ENCODE assay signal across 32 cellular contexts in genomic region chr14:61619494-61619893, GRCh38.
"Had no signal": no experiment of that assay in that cellular context is flagged by ENCODE, and none has a peak within 500 bp of the region (broad histone marks: within the 10 kb centered on the region; RNA-seq: fewer than 3 reads in every experiment).

No MANE protein-coding gene starts in this region.

- H2AFZ ChIP-seq: neural progenitor cell had no signal

- ATAC-seq: activated CD4-positive, CD25-positive, alpha-beta regulatory T cell treated with anti-CD3 and anti-CD28 coated beads, Interleukin-2, amount 50 U/mL, for 24 hours; activated naive CD8-positive, alpha-beta T cell treated with anti-CD3 and anti-CD28 coated beads, Interleukin-2, amount 50 U/mL, for 24 hours; activated T-cell treated with anti-CD3 and anti-CD28 coated beads, Interleukin-2, amount 50 U/mL, for 4 hours; activated T-helper 17 cell treated with anti-CD3 and anti-CD28 coated beads, Interleukin-2, amount 50 U/mL, for 72 hours; gastrocnemius medialis; left colon; naive thymus-derived CD4-positive, alpha-beta T cell had no signal

- H3K4me3 Mint-ChIP-seq: activated CD4-positive, alpha-beta memory T cell treated with anti-CD3 and anti-CD28 coated beads for 36 hours; central memory CD8-positive, alpha-beta T cell; naive thymus-derived CD4-positive, alpha-beta T cell; neural progenitor cell; stimulated activated naive B cell treated with anti-CD40 and anti-IgM and Interleukin-4, amounts not matched to agents 10 μg/mL and 1 μg/mL and 100 μg/mL, for 72 hours; T-helper 1 cell treated with Interleukin-12 subunit alpha and Interleukin-12 subunit beta and Interleukin-4 antibody, amounts not matched to agents 30 μg/mL and 1 μg/mL, for 36 hours had no signal

- H3K9me3 Mint-ChIP-seq: activated CD4-positive, alpha-beta memory T cell treated with anti-CD3 and anti-CD28 coated beads for 36 hours; activated naive CD4-positive, alpha-beta T cell treated with anti-CD3 and anti-CD28 coated beads, Interleukin-2, amount 50 U/mL, for 24 hours; activated T-cell treated with anti-CD3 and anti-CD28 coated beads, Interleukin-2, amount 50 U/mL, for 4 hours; activated T-helper 17 cell treated with anti-CD3 and anti-CD28 coated beads, Interleukin-2, amount 50 U/mL, for 72 hours; central memory CD8-positive, alpha-beta T cell; stimulated activated naive B cell treated with anti-CD40 and anti-IgM and Interleukin-4, amounts not matched to agents 10 μg/mL and 1 μg/mL and 100 μg/mL, for 72 hours had no signal

- H3K4me3 ChIP-seq: gastrocnemius medialis, neural progenitor cell, sigmoid colon, stomach, tibial nerve had no signal

- H3K27ac ChIP-seq: gastrocnemius medialis, neural progenitor cell, tibial nerve, WERI-Rb-1 had no signal

- H3K36me3 ChIP-seq: gastrocnemius medialis, neural progenitor cell, sigmoid colon, stomach, tibial nerve, WERI-Rb-1 had no signal

- FAIRE-seq: bronchial epithelial cell, keratinocyte, small intestine had no signal

- H3K27ac Mint-ChIP-seq: neural progenitor cell; stimulated activated naive B cell treated with anti-CD40 and anti-IgM and Interleukin-4, amounts not matched to agents 10 μg/mL and 1 μg/mL and 100 μg/mL, for 72 hours had no signal

- H3K27me3 ChIP-seq: gastrocnemius medialis, neural progenitor cell, sigmoid colon, stomach, tibial nerve had no signal

- H3K4me1 Mint-ChIP-seq: central memory CD8-positive, alpha-beta T cell had no signal

- H3K27me3 Mint-ChIP-seq: activated CD4-positive, alpha-beta memory T cell treated with anti-CD3 and anti-CD28 coated beads for 36 hours; activated CD4-positive, alpha-beta T cell treated with anti-CD3 and anti-CD28 coated beads, Interleukin-2, amount 10 ng/mL, durations not matched to agents 24 days and 14 days; activated naive CD4-positive, alpha-beta T cell treated with anti-CD3 and anti-CD28 coated beads, Interleukin-2, amount 50 U/mL, for 24 hours; activated naive CD8-positive, alpha-beta T cell treated with anti-CD3 and anti-CD28 coated beads, Interleukin-2, amount 50 U/mL, for 24 hours; activated T-helper 17 cell treated with anti-CD3 and anti-CD28 coated beads, Interleukin-2, amount 50 U/mL, for 72 hours; central memory CD8-positive, alpha-beta T cell; stimulated activated naive B cell treated with anti-CD40 and anti-IgM and Interleukin-4, amounts not matched to agents 10 μg/mL and 1 μg/mL and 100 μg/mL, for 72 hours had no signal

- DNase-seq: activated CD4-positive, alpha-beta memory T cell treated with anti-CD3 and anti-CD28 coated beads for 36 hours; activated CD4-positive, alpha-beta T cell treated with anti-CD3 and anti-CD28 coated beads, Interleukin-2, amount 10 ng/mL, durations not matched to agents 24 days and 14 days; activated CD8-positive, alpha-beta memory T cell treated with anti-CD3 and anti-CD28 coated beads, Interleukin-2, amount 50 U/mL, for 4 hours; activated naive CD8-positive, alpha-beta T cell treated with anti-CD3 and anti-CD28 coated beads, Interleukin-2, amount 50 U/mL, for 24 hours; activated T-cell treated with anti-CD3 and anti-CD28 coated beads, Interleukin-2, amount 50 U/mL, for 4 hours; anterior cingulate cortex; effector CD8-positive, alpha-beta T cell; erythroblast; gastrocnemius medialis; glutamatergic neuron; left colon; midbrain; naive thymus-derived CD4-positive, alpha-beta T cell; posterior cingulate gyrus; sigmoid colon; small intestine; stimulated activated CD4-positive, alpha-beta T cell treated with anti-CD3 and anti-CD28 coated beads, Interleukin-15, amount 100 ng/mL, for 24 hours; stimulated activated CD4-positive, alpha-beta T cell treated with anti-CD3 and anti-CD28 coated beads, Interleukin-2, amount 100 ng/mL, for 24 hours; stimulated activated naive B cell treated with anti-CD40 and anti-IgM and Interleukin-4, amounts not matched to agents 10 μg/mL and 1 μg/mL and 100 μg/mL, for 72 hours; stomach; SW 1271; T1000; WERI-Rb-1 had no signal

- H3K36me3 Mint-ChIP-seq: activated CD4-positive, alpha-beta memory T cell treated with anti-CD3 and anti-CD28 coated beads for 36 hours; activated naive CD4-positive, alpha-beta T cell treated with anti-CD3 and anti-CD28 coated beads, Interleukin-2, amount 50 U/mL, for 24 hours; neural progenitor cell; stimulated activated naive B cell treated with anti-CD40 and anti-IgM and Interleukin-4, amounts not matched to agents 10 μg/mL and 1 μg/mL and 100 μg/mL, for 72 hours had no signal

- H3K9me3 ChIP-seq: gastrocnemius medialis, sigmoid colon, stomach, tibial nerve had no signal

- H3K4me2 ChIP-seq: neural progenitor cell had no signal
